In the genomic region with DNA sequence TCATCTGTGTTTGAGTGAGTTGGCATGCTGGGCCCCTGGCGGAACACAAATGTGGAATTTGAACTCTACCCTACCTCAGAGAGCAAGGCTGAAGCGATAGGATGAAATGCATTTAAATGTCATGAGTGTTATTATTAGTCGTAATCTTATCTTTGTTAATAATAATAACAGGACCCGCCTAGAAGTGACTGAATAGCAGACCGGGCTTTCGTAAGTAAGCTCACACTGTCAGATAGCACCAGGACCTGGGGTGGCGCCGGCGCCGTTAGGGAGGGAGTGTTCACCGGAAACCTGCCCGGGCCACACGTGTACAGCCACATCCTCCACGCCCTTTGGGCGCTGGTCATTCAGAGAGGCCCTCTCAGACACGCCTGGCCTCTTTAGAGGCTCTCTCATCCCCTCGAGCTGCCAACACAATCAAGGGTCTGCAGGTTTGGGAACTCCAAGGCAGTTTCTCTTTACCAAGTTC, we compare ENCODE assay signal across 8 cellular contexts.
A peak's percentile ranks its signal among the peaks of the same experiment; 100 is the strongest.
DNase-seq lines count a peak whose midpoint lies in the region; ATAC-seq and TF ChIP-seq lines count a peak whose summit lies in the region.

No MANE protein-coding gene starts in this region.

- intact Hi-C loops in Calu3 (cut with micrococcal nuclease; ENCODE audit: unreplicated experiment) = loop anchor here (10.0 kb wide), 1 partner anchor 66 kb away; the partner anchor contains the start of gene GRK5

- BruUV-seq in Calu3 (replicated peaks; lab: Mats Ljungman, UMichigan) = no TSS peak

- peak; percentile 66 for ATAC-seq in GM21576 (IDR thresholded peaks at IDR 0.05; ENCODE audit: unreplicated experiment)

- no peak for TF ChIP-seq CTCF in Calu3 (IDR thresholded peaks at IDR 0.05; ENCODE audit: unreplicated experiment)

- H3K27me3 Mint-ChIP-seq in Calu3 (ENCODE audit: unreplicated experiment) = no peaks in the 10 kb centered on the region

- DNase-seq in Calu3 = peak; percentile 28
- DNase-seq in NOMO-1 (lab: John Stamatoyannopoulos, UW; ENCODE audit: unreplicated experiment in 2 of 2) = peak; percentile 35 to 60
- DNase-seq in activated gamma-delta T cell treated with Interleukin-2 at 50 U/mL for 16 hours = peak; percentile 57
- peak; percentile 52 for DNase-seq in hepatic stellate cell (ENCODE audit: low spot score)
- peak; percentile 22 to 34 for DNase-seq in stimulated activated CD8-positive, alpha-beta memory T cell treated with anti-CD3 and anti-CD28 coated beads, Interleukin-2, amount 100 ng/mL, for 1 hour (ENCODE audit: low read depth in 2 of 2)
- DNase-seq in NCI-H774 (lab: John Stamatoyannopoulos, UW) = no peak
- no peak for DNase-seq in A172 (ENCODE audit: low spot score)

- peaks cover 11% of the 10 kb centered on the region for H3K4me1 Mint-ChIP-seq in Calu3 (ENCODE audit: low read depth, unreplicated experiment)

- no peak overlapping the region for H3K27ac Mint-ChIP-seq in Calu3 (ENCODE audit: unreplicated experiment)

- CTCF ChIA-PET in Calu3 (lab: Charles Lee) = interaction anchor here (0.7 to 1.7 kb wide), 4 partner anchors 17 to 199 kb away, joined by 3 read pairs; no protein-coding TSS in a partner anchor

- H3K9me3 Mint-ChIP-seq in Calu3 (ENCODE audit: low read depth, unreplicated experiment) = no peaks in the 10 kb centered on the region

- peak overlapping the region; percentile 37 for H3K4me3 Mint-ChIP-seq in Calu3 (ENCODE audit: low read depth, unreplicated experiment)

- H3K36me3 Mint-ChIP-seq in Calu3 (ENCODE audit: insufficient read depth, unreplicated experiment) = no peaks in the 10 kb centered on the region

Comparison
In these comparisons a context has a peak if more than half of its experiments do, and no peak if none do; other contexts are left out.
1. DNase-seq: peak in Calu3 (single experiment), NOMO-1 (2 of 2), activated gamma-delta T cell treated with Interleukin-2 at 50 U/mL for 16 hours (single experiment), hepatic stellate cell (single experiment) and stimulated activated CD8-positive, alpha-beta memory T cell treated with anti-CD3 and anti-CD28 coated beads, Interleukin-2, amount 100 ng/mL, for 1 hour (2 of 2); none in NCI-H774 (single experiment) and A172 (single experiment).